In genomic region chr1:153933420-153933819, GRCh38 we compare ENCODE assay signal across 24 cellular contexts.
"Had no signal": no experiment of that assay in that cellular context is flagged by ENCODE, and none has a peak within 500 bp of the region (broad histone marks: within the 10 kb centered on the region; RNA-seq: fewer than 3 reads in every experiment).

No MANE protein-coding gene starts in this region.

- H3K27me3 ChIP-seq: esophagus muscularis mucosa, gastroesophageal sphincter, neural progenitor cell, right lobe of liver, suprapubic skin, thyroid gland, uterus had no signal

- H3K4me1 ChIP-seq: neural progenitor cell, psoas muscle, right lobe of liver, thyroid gland, uterus had no signal

- H3K4me1 Mint-ChIP-seq: neural progenitor cell had no signal

- H3K4me2 ChIP-seq: neural progenitor cell had no signal

- H3K27me3 Mint-ChIP-seq: dendritic cell treated with granulocyte-macrophage colony-stimulating factor and Interleukin-4, amounts not matched to agents 40 ng/mL and 50 ng/mL, for 4 days; effector memory CD8-positive, alpha-beta T cell; natural killer cell treated with Interleukin-12 subunit alpha and Interleukin-12 subunit beta and Interleukin-15 and Interleukin-18, amount 100 ng/mL, for 72 hours; stimulated activated naive B cell treated with anti-CD40 and anti-IgM and Interleukin-4, amounts not matched to agents 10 μg/mL and 1 μg/mL and 100 μg/mL, for 72 hours; type B pancreatic cell had no signal

- H3K4me3 Mint-ChIP-seq: dendritic cell treated with granulocyte-macrophage colony-stimulating factor and Interleukin-4, amounts not matched to agents 40 ng/mL and 50 ng/mL, for 4 days; effector memory CD8-positive, alpha-beta T cell; natural killer cell treated with Interleukin-12 subunit alpha and Interleukin-12 subunit beta and Interleukin-15 and Interleukin-18, amount 100 ng/mL, for 72 hours; neural progenitor cell; stimulated activated naive B cell treated with anti-CD40 and anti-IgM and Interleukin-4, amounts not matched to agents 10 μg/mL and 1 μg/mL and 100 μg/mL, for 72 hours; type B pancreatic cell had no signal

- H3K9me3 Mint-ChIP-seq: dendritic cell treated with granulocyte-macrophage colony-stimulating factor and Interleukin-4, amounts not matched to agents 40 ng/mL and 50 ng/mL, for 4 days; effector memory CD8-positive, alpha-beta T cell; natural killer cell treated with Interleukin-12 subunit alpha and Interleukin-12 subunit beta and Interleukin-15 and Interleukin-18, amount 100 ng/mL, for 72 hours; neural progenitor cell; stimulated activated naive B cell treated with anti-CD40 and anti-IgM and Interleukin-4, amounts not matched to agents 10 μg/mL and 1 μg/mL and 100 μg/mL, for 72 hours; type B pancreatic cell had no signal

- H3K9ac ChIP-seq: neural progenitor cell had no signal

- H3K36me3 Mint-ChIP-seq: type B pancreatic cell had no signal

- H3K27ac Mint-ChIP-seq: dendritic cell treated with granulocyte-macrophage colony-stimulating factor and Interleukin-4, amounts not matched to agents 40 ng/mL and 50 ng/mL, for 4 days; neural progenitor cell; type B pancreatic cell had no signal

- H3K27ac ChIP-seq: epithelial cell of prostate, esophagus muscularis mucosa, gastroesophageal sphincter, left ventricle myocardium inferior, neural progenitor cell, psoas muscle, right lobe of liver, suprapubic skin, thyroid gland, uterus had no signal

- H3K4me3 ChIP-seq: esophagus muscularis mucosa, gastroesophageal sphincter, left ventricle myocardium inferior, lung, neural progenitor cell, psoas muscle, right lobe of liver, suprapubic skin, thyroid gland, uterus had no signal

- DNase-seq: effector memory CD8-positive, alpha-beta T cell; glutamatergic neuron; left cardiac atrium; left ventricle myocardium inferior; mesenchymal stem cell; midbrain; occipital lobe; psoas muscle; retina; stimulated activated CD4-positive, alpha-beta T cell treated with anti-CD3 and anti-CD28 coated beads, Interleukin-2, amount 100 ng/mL, for 24 hours; stimulated activated CD4-positive, alpha-beta T cell treated with anti-CD3 and anti-CD28 coated beads, Interleukin-4, amount 100 ng/mL, for 4 hours; stimulated activated naive B cell treated with anti-CD40 and anti-IgM and Interleukin-4, amounts not matched to agents 10 μg/mL and 1 μg/mL and 100 μg/mL, for 72 hours; thyroid gland had no signal

- H3K36me3 ChIP-seq: neural progenitor cell, uterus had no signal

- H2AFZ ChIP-seq: neural progenitor cell had no signal

- H3K9me3 ChIP-seq: esophagus muscularis mucosa, gastroesophageal sphincter, left ventricle myocardium inferior, psoas muscle, right lobe of liver, suprapubic skin, thyroid gland, uterus had no signal
